In the genomic region with DNA sequence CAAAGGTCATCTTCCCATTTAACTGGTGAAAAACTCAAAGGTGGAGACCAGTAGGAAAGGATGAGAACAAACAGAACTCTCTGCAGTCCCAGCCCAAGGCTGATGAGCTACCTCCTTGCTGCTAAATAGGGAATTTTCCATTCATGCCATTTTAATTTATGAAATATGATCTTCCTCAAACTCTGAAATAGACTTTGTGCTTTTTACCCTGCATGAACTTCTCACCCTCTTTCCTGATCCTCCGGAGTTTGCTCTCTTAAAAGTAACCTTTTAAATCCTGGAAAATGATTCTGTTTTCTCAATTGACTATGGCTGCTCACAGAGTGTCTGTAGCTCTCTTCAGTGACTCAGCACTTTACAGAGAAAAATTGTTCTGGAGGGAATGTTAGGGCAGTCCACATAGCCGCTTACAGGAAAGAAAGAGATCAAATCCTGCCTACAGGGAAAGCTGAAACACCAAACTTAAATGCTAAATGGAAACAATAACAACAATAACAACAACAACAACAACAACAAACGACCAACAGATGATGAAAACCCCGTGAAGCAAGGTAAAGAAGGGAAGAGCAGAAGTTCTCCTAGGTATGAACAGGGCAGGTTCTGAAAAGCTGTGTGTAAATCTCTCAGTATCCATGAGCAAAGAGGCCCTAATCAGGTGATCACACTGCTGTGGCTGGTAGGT, we compare ENCODE assay signal across 1 cellular context.
TF ChIP-seq lines count a peak whose summit lies in the region.

No MANE protein-coding gene starts in this region.

TF ChIP-seq in HepG2, 621 proteins besides CTCF, POLR2A, EP300 and RAD21 (continued from another document and continues in another):
- TF ChIP-seq, protein P1, sequence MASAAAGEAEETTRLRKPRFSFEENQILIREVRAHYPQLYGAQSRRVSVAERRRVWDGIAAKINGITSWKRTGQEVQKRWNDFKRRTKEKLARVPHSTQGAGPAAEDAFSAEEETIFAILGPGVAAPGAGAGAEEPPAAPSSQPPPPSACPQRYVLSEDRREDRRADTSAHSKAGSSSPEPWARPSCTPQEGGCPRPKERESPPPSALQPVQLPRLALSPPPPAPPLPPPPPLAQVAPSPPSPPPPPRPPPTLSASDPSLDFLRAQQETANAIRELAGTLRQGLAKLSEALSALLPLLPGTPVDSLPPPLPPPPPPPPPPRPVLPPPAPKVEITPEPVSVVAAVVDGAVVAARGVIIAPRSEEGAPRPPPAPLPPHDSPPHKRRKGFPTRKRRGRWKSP (CRISPR knock-in tag; IDR thresholded peaks at IDR 0.05) = no peak; the same call in 1 of the 2 replicates
- TF ChIP-seq HDAC1 (CRISPR knock-in tag; IDR thresholded peaks at IDR 0.05) (no peak), ZSCAN20 (CRISPR knock-in tag; IDR thresholded peaks at IDR 0.05; ENCODE audit: borderline replicate concordance) (no peak), KAT2B (IDR thresholded peaks at IDR 0.05; ENCODE audit: borderline replicate concordance, low read depth, low read length) (no peak), ZNF251 (CRISPR knock-in tag; IDR thresholded peaks at IDR 0.05) (no peak), ZFP62 (CRISPR knock-in tag; IDR thresholded peaks at IDR 0.05) (no peak), CHD2 (IDR thresholded peaks at IDR 0.05; ENCODE audit: low read depth, low read length) (no peak), MAFK (conservative IDR thresholded peaks at IDR 0.05 in 1 of 2, IDR thresholded peaks at IDR 0.05 in 1 of 2; ENCODE audit: low read length in 2 of 2) (peak; percentile 93 to 99), ZMYM4 (CRISPR knock-in tag; IDR thresholded peaks at IDR 0.05) (peak; percentile 91; the same call in 1 of the 2 replicates), MAZ (IDR thresholded peaks at IDR 0.05; ENCODE audit: borderline replicate concordance, low read depth, low read length) (no peak), MAZ (CRISPR knock-in tag; IDR thresholded peaks at IDR 0.05; ENCODE audit: low read depth) (no peak), SOX6 (IDR thresholded peaks at IDR 0.05) (no peak), SOX6 (CRISPR knock-in tag; IDR thresholded peaks at IDR 0.05) (peak; percentile 62), GZF1 (CRISPR knock-in tag; IDR thresholded peaks at IDR 0.05) (no peak), ZNF432 (CRISPR knock-in tag; IDR thresholded peaks at IDR 0.05; ENCODE audit: borderline replicate concordance) (no peak), MEF2D (CRISPR knock-in tag; IDR thresholded peaks at IDR 0.05) (no peak; the same call in 1 of the 2 replicates), PHF8 (CRISPR knock-in tag; IDR thresholded peaks at IDR 0.05) (peak; percentile 49; the same call in 1 of the 2 replicates), SNAI1 (CRISPR knock-in tag; IDR thresholded peaks at IDR 0.05; ENCODE audit: borderline replicate concordance) (no peak), RFXAP (CRISPR knock-in tag; IDR thresholded peaks at IDR 0.05; ENCODE audit: borderline replicate concordance) (no peak), SRSF9 (IDR thresholded peaks at IDR 0.05; ENCODE audit: borderline replicate concordance, insufficient read depth, low read depth, low read length, poor library complexity, severe bottlenecking) (no peak), ZBTB1 (CRISPR knock-in tag; IDR thresholded peaks at IDR 0.05; ENCODE audit: borderline replicate concordance) (no peak), PRMT3 (CRISPR knock-in tag; IDR thresholded peaks at IDR 0.05; ENCODE audit: borderline replicate concordance, low read depth) (no peak), ATF7-NPFF (CRISPR knock-in tag; IDR thresholded peaks at IDR 0.05; ENCODE audit: low read depth) (0 out of 2 replicates have a peak, but pooled peaks have one; percentile 20), FOXA1 (IDR thresholded peaks at IDR 0.05) (no peak), FOXA1 (CRISPR knock-in tag; IDR thresholded peaks at IDR 0.05) (no peak), TEAD2 (CRISPR knock-in tag; IDR thresholded peaks at IDR 0.05) (no peak), RBM22 (optimal IDR thresholded peaks at IDR 0.05; ENCODE audit: low read length) (no peak), ZNF367 (CRISPR knock-in tag; IDR thresholded peaks at IDR 0.05; ENCODE audit: borderline replicate concordance) (no peak), RXRA (CRISPR knock-in tag; IDR thresholded peaks at IDR 0.05) (peak; percentile 38; the same call in 1 of the 2 replicates), POLR2AphosphoS2 (IDR thresholded peaks at IDR 0.05; ENCODE audit: low read depth, low read length) (no peak), CREM (IDR thresholded peaks at IDR 0.05) (no peak), CREM (CRISPR knock-in tag; IDR thresholded peaks at IDR 0.05) (no peak), SNRNP70 (IDR thresholded peaks at IDR 0.05; ENCODE audit: low read depth, low read length) (no peak)
- TF ChIP-seq, protein P2, sequence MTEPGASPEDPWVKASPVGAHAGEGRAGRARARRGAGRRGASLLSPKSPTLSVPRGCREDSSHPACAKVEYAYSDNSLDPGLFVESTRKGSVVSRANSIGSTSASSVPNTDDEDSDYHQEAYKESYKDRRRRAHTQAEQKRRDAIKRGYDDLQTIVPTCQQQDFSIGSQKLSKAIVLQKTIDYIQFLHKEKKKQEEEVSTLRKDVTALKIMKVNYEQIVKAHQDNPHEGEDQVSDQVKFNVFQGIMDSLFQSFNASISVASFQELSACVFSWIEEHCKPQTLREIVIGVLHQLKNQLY (CRISPR knock-in tag; IDR thresholded peaks at IDR 0.05) = no peak
- TF ChIP-seq, protein P3, sequence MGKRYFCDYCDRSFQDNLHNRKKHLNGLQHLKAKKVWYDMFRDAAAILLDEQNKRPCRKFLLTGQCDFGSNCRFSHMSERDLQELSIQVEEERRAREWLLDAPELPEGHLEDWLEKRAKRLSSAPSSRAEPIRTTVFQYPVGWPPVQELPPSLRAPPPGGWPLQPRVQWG (CRISPR knock-in tag; IDR thresholded peaks at IDR 0.05; ENCODE audit: borderline replicate concordance, low read depth) = no peak
- TF ChIP-seq, protein P4, sequence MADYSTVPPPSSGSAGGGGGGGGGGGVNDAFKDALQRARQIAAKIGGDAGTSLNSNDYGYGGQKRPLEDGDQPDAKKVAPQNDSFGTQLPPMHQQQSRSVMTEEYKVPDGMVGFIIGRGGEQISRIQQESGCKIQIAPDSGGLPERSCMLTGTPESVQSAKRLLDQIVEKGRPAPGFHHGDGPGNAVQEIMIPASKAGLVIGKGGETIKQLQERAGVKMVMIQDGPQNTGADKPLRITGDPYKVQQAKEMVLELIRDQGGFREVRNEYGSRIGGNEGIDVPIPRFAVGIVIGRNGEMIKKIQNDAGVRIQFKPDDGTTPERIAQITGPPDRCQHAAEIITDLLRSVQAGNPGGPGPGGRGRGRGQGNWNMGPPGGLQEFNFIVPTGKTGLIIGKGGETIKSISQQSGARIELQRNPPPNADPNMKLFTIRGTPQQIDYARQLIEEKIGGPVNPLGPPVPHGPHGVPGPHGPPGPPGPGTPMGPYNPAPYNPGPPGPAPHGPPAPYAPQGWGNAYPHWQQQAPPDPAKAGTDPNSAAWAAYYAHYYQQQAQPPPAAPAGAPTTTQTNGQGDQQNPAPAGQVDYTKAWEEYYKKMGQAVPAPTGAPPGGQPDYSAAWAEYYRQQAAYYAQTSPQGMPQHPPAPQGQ (CRISPR knock-in tag; IDR thresholded peaks at IDR 0.05; ENCODE audit: borderline replicate concordance) = no peak
- TF ChIP-seq, protein P5, sequence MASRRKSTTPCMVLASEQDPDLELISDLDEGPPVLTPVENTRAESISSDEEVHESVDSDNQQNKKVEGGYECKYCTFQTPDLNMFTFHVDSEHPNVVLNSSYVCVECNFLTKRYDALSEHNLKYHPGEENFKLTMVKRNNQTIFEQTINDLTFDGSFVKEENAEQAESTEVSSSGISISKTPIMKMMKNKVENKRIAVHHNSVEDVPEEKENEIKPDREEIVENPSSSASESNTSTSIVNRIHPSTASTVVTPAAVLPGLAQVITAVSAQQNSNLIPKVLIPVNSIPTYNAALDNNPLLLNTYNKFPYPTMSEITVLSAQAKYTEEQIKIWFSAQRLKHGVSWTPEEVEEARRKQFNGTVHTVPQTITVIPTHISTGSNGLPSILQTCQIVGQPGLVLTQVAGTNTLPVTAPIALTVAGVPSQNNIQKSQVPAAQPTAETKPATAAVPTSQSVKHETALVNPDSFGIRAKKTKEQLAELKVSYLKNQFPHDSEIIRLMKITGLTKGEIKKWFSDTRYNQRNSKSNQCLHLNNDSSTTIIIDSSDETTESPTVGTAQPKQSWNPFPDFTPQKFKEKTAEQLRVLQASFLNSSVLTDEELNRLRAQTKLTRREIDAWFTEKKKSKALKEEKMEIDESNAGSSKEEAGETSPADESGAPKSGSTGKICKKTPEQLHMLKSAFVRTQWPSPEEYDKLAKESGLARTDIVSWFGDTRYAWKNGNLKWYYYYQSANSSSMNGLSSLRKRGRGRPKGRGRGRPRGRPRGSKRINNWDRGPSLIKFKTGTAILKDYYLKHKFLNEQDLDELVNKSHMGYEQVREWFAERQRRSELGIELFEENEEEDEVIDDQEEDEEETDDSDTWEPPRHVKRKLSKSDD (CRISPR knock-in tag; IDR thresholded peaks at IDR 0.05; ENCODE audit: low read depth) = no peak
- TF ChIP-seq, protein P6, sequence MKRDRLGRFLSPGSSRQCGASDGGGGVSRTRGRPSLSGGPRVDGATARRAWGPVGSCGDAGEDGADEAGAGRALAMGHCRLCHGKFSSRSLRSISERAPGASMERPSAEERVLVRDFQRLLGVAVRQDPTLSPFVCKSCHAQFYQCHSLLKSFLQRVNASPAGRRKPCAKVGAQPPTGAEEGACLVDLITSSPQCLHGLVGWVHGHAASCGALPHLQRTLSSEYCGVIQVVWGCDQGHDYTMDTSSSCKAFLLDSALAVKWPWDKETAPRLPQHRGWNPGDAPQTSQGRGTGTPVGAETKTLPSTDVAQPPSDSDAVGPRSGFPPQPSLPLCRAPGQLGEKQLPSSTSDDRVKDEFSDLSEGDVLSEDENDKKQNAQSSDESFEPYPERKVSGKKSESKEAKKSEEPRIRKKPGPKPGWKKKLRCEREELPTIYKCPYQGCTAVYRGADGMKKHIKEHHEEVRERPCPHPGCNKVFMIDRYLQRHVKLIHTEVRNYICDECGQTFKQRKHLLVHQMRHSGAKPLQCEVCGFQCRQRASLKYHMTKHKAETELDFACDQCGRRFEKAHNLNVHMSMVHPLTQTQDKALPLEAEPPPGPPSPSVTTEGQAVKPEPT (CRISPR knock-in tag; IDR thresholded peaks at IDR 0.05; ENCODE audit: low read depth) = no peak
- TF ChIP-seq, protein P7, sequence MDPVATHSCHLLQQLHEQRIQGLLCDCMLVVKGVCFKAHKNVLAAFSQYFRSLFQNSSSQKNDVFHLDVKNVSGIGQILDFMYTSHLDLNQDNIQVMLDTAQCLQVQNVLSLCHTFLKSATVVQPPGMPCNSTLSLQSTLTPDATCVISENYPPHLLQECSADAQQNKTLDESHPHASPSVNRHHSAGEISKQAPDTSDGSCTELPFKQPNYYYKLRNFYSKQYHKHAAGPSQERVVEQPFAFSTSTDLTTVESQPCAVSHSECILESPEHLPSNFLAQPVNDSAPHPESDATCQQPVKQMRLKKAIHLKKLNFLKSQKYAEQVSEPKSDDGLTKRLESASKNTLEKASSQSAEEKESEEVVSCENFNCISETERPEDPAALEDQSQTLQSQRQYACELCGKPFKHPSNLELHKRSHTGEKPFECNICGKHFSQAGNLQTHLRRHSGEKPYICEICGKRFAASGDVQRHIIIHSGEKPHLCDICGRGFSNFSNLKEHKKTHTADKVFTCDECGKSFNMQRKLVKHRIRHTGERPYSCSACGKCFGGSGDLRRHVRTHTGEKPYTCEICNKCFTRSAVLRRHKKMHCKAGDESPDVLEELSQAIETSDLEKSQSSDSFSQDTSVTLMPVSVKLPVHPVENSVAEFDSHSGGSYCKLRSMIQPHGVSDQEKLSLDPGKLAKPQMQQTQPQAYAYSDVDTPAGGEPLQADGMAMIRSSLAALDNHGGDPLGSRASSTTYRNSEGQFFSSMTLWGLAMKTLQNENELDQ (CRISPR knock-in tag; IDR thresholded peaks at IDR 0.05; ENCODE audit: borderline replicate concordance) = no peak
- TF ChIP-seq, protein P8, sequence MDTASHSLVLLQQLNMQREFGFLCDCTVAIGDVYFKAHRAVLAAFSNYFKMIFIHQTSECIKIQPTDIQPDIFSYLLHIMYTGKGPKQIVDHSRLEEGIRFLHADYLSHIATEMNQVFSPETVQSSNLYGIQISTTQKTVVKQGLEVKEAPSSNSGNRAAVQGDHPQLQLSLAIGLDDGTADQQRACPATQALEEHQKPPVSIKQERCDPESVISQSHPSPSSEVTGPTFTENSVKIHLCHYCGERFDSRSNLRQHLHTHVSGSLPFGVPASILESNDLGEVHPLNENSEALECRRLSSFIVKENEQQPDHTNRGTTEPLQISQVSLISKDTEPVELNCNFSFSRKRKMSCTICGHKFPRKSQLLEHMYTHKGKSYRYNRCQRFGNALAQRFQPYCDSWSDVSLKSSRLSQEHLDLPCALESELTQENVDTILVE (CRISPR knock-in tag; IDR thresholded peaks at IDR 0.05) = no peak
- TF ChIP-seq, protein P9, sequence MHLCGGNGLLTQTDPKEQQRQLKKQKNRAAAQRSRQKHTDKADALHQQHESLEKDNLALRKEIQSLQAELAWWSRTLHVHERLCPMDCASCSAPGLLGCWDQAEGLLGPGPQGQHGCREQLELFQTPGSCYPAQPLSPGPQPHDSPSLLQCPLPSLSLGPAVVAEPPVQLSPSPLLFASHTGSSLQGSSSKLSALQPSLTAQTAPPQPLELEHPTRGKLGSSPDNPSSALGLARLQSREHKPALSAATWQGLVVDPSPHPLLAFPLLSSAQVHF (CRISPR knock-in tag; IDR thresholded peaks at IDR 0.05) = no peak
- TF ChIP-seq, protein P10, sequence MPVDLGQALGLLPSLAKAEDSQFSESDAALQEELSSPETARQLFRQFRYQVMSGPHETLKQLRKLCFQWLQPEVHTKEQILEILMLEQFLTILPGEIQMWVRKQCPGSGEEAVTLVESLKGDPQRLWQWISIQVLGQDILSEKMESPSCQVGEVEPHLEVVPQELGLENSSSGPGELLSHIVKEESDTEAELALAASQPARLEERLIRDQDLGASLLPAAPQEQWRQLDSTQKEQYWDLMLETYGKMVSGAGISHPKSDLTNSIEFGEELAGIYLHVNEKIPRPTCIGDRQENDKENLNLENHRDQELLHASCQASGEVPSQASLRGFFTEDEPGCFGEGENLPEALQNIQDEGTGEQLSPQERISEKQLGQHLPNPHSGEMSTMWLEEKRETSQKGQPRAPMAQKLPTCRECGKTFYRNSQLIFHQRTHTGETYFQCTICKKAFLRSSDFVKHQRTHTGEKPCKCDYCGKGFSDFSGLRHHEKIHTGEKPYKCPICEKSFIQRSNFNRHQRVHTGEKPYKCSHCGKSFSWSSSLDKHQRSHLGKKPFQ (CRISPR knock-in tag; IDR thresholded peaks at IDR 0.05; ENCODE audit: insufficient replicate concordance) = no peak
- TF ChIP-seq, protein P11, sequence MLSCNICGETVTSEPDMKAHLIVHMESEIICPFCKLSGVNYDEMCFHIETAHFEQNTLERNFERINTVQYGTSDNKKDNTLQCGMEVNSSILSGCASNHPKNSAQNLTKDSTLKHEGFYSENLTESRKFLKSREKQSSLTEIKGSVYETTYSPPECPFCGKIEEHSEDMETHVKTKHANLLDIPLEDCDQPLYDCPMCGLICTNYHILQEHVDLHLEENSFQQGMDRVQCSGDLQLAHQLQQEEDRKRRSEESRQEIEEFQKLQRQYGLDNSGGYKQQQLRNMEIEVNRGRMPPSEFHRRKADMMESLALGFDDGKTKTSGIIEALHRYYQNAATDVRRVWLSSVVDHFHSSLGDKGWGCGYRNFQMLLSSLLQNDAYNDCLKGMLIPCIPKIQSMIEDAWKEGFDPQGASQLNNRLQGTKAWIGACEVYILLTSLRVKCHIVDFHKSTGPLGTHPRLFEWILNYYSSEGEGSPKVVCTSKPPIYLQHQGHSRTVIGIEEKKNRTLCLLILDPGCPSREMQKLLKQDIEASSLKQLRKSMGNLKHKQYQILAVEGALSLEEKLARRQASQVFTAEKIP (CRISPR knock-in tag; IDR thresholded peaks at IDR 0.05; ENCODE audit: borderline replicate concordance) = no peak
- TF ChIP-seq, protein P12, sequence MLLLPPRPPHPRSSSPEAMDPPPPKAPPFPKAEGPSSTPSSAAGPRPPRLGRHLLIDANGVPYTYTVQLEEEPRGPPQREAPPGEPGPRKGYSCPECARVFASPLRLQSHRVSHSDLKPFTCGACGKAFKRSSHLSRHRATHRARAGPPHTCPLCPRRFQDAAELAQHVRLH (CRISPR knock-in tag; IDR thresholded peaks at IDR 0.05; ENCODE audit: borderline replicate concordance, low read depth) = no peak
